ENCODE assay signal across 21 cellular contexts in genomic region chr22:37440875-37441274, GRCh38. TPM values are rescaled to one million over a fixed set of nuclear protein-coding genes. Genes with fewer than 3 reads are reported as not detected.
A peak's percentile ranks its signal among the peaks of the same experiment; 100 is the strongest.
DNase-seq lines count a peak whose midpoint lies in the region; ATAC-seq, FAIRE-seq and TF ChIP-seq lines count a peak whose summit lies in the region.
"Had no signal": no experiment of that assay in that cellular context is flagged by ENCODE, and none has a peak within 500 bp of the region (broad histone marks: within the 10 kb centered on the region; RNA-seq: fewer than 3 reads in every experiment).

No MANE protein-coding gene starts in this region.

- in situ Hi-C loops in K562 (cut with MboI): no loop called here
- in situ Hi-C loops in transverse colon (cut with MboI; ENCODE audit: low pct_ligation_motif_present in 1 of 4, low pct_unique_long_range_greater_than_20kb in 1 of 4, low sequenced_read_pairs in 3 of 4): no loop called here

- H3K27me3 ChIP-seq in K562 (ENCODE audit: control insufficient read depth in 2 of 2, insufficient read depth in 2 of 2, low read length in 2 of 2): peaks cover 0 to 23% of the 10 kb centered on the region in 2 experiments; a peak in 2 of 5 replicates
- H3K27me3 ChIP-seq in transverse colon: peaks cover 42% of the 10 kb centered on the region

- FAIRE-seq in A549 (lab: Jason Lieb, UNC) (no peak), K562 (lab: Jason Lieb, UNC) (no peak)
- FAIRE-seq: A204.1, GM12891, GM18507, H54 had no signal

- WGBS in A549 (ENCODE audit: missing lambda C conversion rate): 60% methylated on average over 4 of the region's 4 CpGs
- WGBS in K562 (ENCODE audit: insufficient coverage, low coverage, missing lambda C conversion rate): 3% methylated on average over 4 of the region's 4 CpGs
- 77 to 91% methylated on average over 4 of the region's 4 CpGs for WGBS in transverse colon (ENCODE audit: low coverage in 1 of 2), 2 donors

- peaks cover 4% of the 10 kb centered on the region; the same call in 1 of the 3 replicates for H3K4me1 ChIP-seq in A549
- H3K4me1 ChIP-seq in K562 (replicated peaks in 1 of 2; ENCODE audit: control insufficient read depth in 2 of 2, insufficient read depth in 2 of 2, low read length in 2 of 2): no peaks in the 10 kb centered on the region
- no peaks in the 10 kb centered on the region for H3K4me1 ChIP-seq in transverse colon
- H3K4me1 ChIP-seq: Caco-2, HAP-1 had no signal

- H3K27ac ChIP-seq in A549 (no peak overlapping the region), K562 (ENCODE audit: extremely low read depth, low read depth, low read length) (no peak overlapping the region), transverse colon (no peak overlapping the region)
- H3K27ac ChIP-seq: 22Rv1 had no signal

- CTCF ChIA-PET in A549 (lab: Yijun Ruan, JAX) (interaction anchor here (0.8 to 1.5 kb wide), 5 partner anchors 8 to 124 kb away, joined by 3 to 5 read pairs (median 3); no protein-coding TSS in a partner anchor), K562 (lab: Yijun Ruan, JAX; ENCODE audit: low intra/inter-chr PET ratio) (no interaction called here)

- H4K20me1 ChIP-seq in K562 (replicated peaks; ENCODE audit: control insufficient read depth, insufficient read depth, low read length): no peaks in the 10 kb centered on the region

- H2AFZ ChIP-seq in K562 (ENCODE audit: low read depth, low read length): no peak overlapping the region
- H2AFZ ChIP-seq: GM23338 had no signal

- no peak for TF ChIP-seq EP300 in A549 (IDR thresholded peaks at IDR 0.05)
- TF ChIP-seq EP300 in Ishikawa (IDR thresholded peaks at IDR 0.05; ENCODE audit: borderline replicate concordance): no peak
- TF ChIP-seq EP300 in K562 (IDR thresholded peaks at IDR 0.05; ENCODE audit: low read length): no peak
- no peak for TF ChIP-seq EP300 in transverse colon (IDR thresholded peaks at IDR 0.05; ENCODE audit: low read depth)

- POLR2A ChIA-PET in A549 (lab: Yijun Ruan, JAX): no interaction called here
- POLR2A ChIA-PET in K562 (lab: Yijun Ruan, JAX): no interaction called here

- no peak overlapping the region for H3K9ac ChIP-seq in K562 (ENCODE audit: insufficient read depth in 1 of 2, low read depth in 2 of 2, low read length in 2 of 2)

- no peaks in the 10 kb centered on the region for H3K36me3 ChIP-seq in K562 (ENCODE audit: control insufficient read depth, insufficient read depth, low read length)
- no peaks in the 10 kb centered on the region for H3K36me3 ChIP-seq in transverse colon
- H3K36me3 ChIP-seq: HAP-1 had no signal

- ATAC-seq in A549 (no peak), K562 (no peak), HG03108 (IDR thresholded peaks at IDR 0.05; ENCODE audit: unreplicated experiment) (no peak)
- ATAC-seq: GM23338 had no signal

- BruUV-seq in K562 (replicated peaks; lab: Mats Ljungman, UMichigan): no TSS peak

- no peaks in the 10 kb centered on the region for H3K9me1 ChIP-seq in K562 (ENCODE audit: control insufficient read depth, insufficient read depth, low read length)

- intact Hi-C loops in K562 (cut with micrococcal nuclease): no loop called here
- intact Hi-C loops in transverse colon (cut with DNase I; ENCODE audit: low total_unique reads): no loop called here

- H3K9me3 ChIP-seq in A549: peaks cover 17% of the 10 kb centered on the region
- H3K9me3 ChIP-seq in K562 (replicated peaks; ENCODE audit: control insufficient read depth, insufficient read depth, low read depth, low read length): no peaks in the 10 kb centered on the region
- H3K9me3 ChIP-seq in transverse colon: no peaks in the 10 kb centered on the region

- DNase-seq in A549 (ENCODE audit: low read depth in 1 of 2, low spot score in 1 of 2) (peak in 1 of 2 experiments; percentile 29), K562 (ENCODE audit: extremely low read depth in 1 of 4, low spot score in 3 of 4) (peak in 2 of 4 experiments; percentile 39 to 50), transverse colon (no peak), DMS 273 (lab: John Stamatoyannopoulos, UW; ENCODE audit: unreplicated experiment) (no peak)
- DNase-seq: C1 segment of cervical spinal cord; Caco-2; CD4-positive, alpha-beta memory T cell; DMS 273 treated with DMSO at 0.1 percent for 48 hours; DMS79; EL; GDM1 had no signal

- H3K4me3 ChIP-seq in A549 (no peak overlapping the region), K562 (no peak overlapping the region), transverse colon (no peak overlapping the region)
- H3K4me3 ChIP-seq: GM23338, HAP-1 had no signal

- no peak for TF ChIP-seq CTCF in A549 (IDR thresholded peaks at IDR 0.05)
- no peak for TF ChIP-seq CTCF in K562 (IDR thresholded peaks at IDR 0.05 in 2 of 3, conservative IDR thresholded peaks at IDR 0.05 in 1 of 3; ENCODE audit: insufficient read depth in 2 of 3, low read depth in 1 of 3, low read length in 3 of 3)
- TF ChIP-seq CTCF in transverse colon (IDR thresholded peaks at IDR 0.05): no peak

- no peak for TF ChIP-seq POLR2A in A549 (IDR thresholded peaks at IDR 0.05; ENCODE audit: low read length)
- no peak for TF ChIP-seq POLR2A in K562 (conservative IDR thresholded peaks at IDR 0.05)
- no peak for TF ChIP-seq POLR2A in transverse colon (IDR thresholded peaks at IDR 0.05)

- H3K4me2 ChIP-seq in A549 (no peak overlapping the region), K562 (ENCODE audit: insufficient read depth, low read length) (no peak overlapping the region)
- H3K4me2 ChIP-seq: GM23338 had no signal

- H3K79me2 ChIP-seq in K562 (ENCODE audit: control insufficient read depth, insufficient read depth, low read length): no peaks in the 10 kb centered on the region

- TF ChIP-seq RAD21 in A549 (conservative IDR thresholded peaks at IDR 0.05 in 1 of 2, IDR thresholded peaks at IDR 0.05 in 1 of 2): no peak
- TF ChIP-seq RAD21 in Ishikawa (IDR thresholded peaks at IDR 0.05; ENCODE audit: low read depth): no peak
- no peak for TF ChIP-seq RAD21 in K562 (CRISPR knock-in tag; conservative IDR thresholded peaks at IDR 0.05 in 1 of 2, IDR thresholded peaks at IDR 0.05 in 1 of 2)

TF ChIP-seq in A549, 52 proteins besides CTCF, POLR2A, EP300 and RAD21 (continues in another document):
- no peak for TF ChIP-seq NFE2L2 (conservative IDR thresholded peaks at IDR 0.05; ENCODE audit: low read length)

TF ChIP-seq in Ishikawa, 13 proteins besides CTCF, POLR2A, EP300 and RAD21 (continues in another document):
- no peak for TF ChIP-seq NFIC (IDR thresholded peaks at IDR 0.05)

RNA-seq across cellular contexts. Expression of gene ELFN2, which starts 13.6 kb away (rescaled TPM):
- polyA plus RNA-seq in A549 (2011; rRNA removed) (0.94 and 1.0 TPM in 2 replicates), A549 (2017; fragmentation: RNase III; extraction: RNeasy Plus Mini Kit Qiagen cat#74134 plus additional on column Dnase treatment) (7.5 to 9.6 TPM (median 8.1 TPM) in 3 replicates), K562 (2011; rRNA removed) (not detected in 2 replicates), K562 (2014; fragmentation: Illumina TruSeq; extraction: Trizol) (not detected in 2 replicates), K562 (2014; fragmentation: Nextera tagmentation; extraction: Ambion mirVana) (not detected), K562 (2014; rRNA removed) (not detected in 2 replicates)
- polyA plus RNA-seq in A549 (2012; cell fraction: cytosol; rRNA removed): 2.0 and 3.1 TPM in 2 replicates
- polyA plus RNA-seq in A549 (2012; cell fraction: nucleus; rRNA removed): 11.0 and 14.5 TPM in 2 replicates
- polyA minus RNA-seq in A549 (2011; rRNA and poly(A)+ RNA removed): 1.2 and 1.7 TPM in 2 replicates
- not detected in 2 replicates for total RNA-seq in K562 (2011; cell fraction: chromatin; rRNA removed; ENCODE audit: low replicate concordance)
- total RNA-seq in K562 (2011; cell fraction: nucleolus; rRNA removed): not detected in 2 replicates
- not detected in 2 replicates for total RNA-seq in K562 (2011; cell fraction: nucleoplasm; rRNA removed)
- total RNA-seq in K562 (2014; rRNA removed) (not detected in 2 replicates), K562 (2014; rRNA removed; fragmentation: Illumina TruSeq; extraction: Trizol) (not detected in 2 replicates), K562 (2015; rRNA removed; fragmentation: Illumina TruSeq; extraction: Trizol) (not detected in 2 replicates), K562 (2021) (not detected in 2 replicates), transverse colon (under 1 TPM in 2 of 4 donors, not detected in 2; under 0.01 TPM)
- under 0.01 and 0.01 TPM in 2 replicates for polyA plus RNA-seq in K562 (2011; cell fraction: cytosol; rRNA removed)
- 0.01 TPM in 1 of 2 replicates, not detected in the other for polyA plus RNA-seq in K562 (2011; cell fraction: nucleus; rRNA removed)
- not detected in 2 replicates for polyA plus RNA-seq in K562 (2012)
- polyA minus RNA-seq in K562 (2011; rRNA and poly(A)+ RNA removed): not detected in 2 replicates
- polyA minus RNA-seq in K562 (2011; cell fraction: cytosol; rRNA and poly(A)+ RNA removed): not detected in 2 replicates
- not detected in 2 replicates for polyA minus RNA-seq in K562 (2011; cell fraction: nucleus; rRNA and poly(A)+ RNA removed)
- polyA plus RNA-seq: CD4-positive, alpha-beta memory T cell had no signal

RNA-seq across cellular contexts. Expression of gene MFNG, which starts 45.3 kb away (rescaled TPM):
- polyA plus RNA-seq in A549 (2011; rRNA removed) (1.2 and 2.0 TPM in 2 replicates), A549 (2017; fragmentation: RNase III; extraction: RNeasy Plus Mini Kit Qiagen cat#74134 plus additional on column Dnase treatment) (1.7 to 1.8 TPM (median 1.7 TPM) in 3 replicates), K562 (2011; rRNA removed) (0.08 and 0.38 TPM in 2 replicates), K562 (2014; fragmentation: Illumina TruSeq; extraction: Trizol) (0.14 and 0.16 TPM in 2 replicates), K562 (2014; fragmentation: Nextera tagmentation; extraction: Ambion mirVana) (not detected), K562 (2014; rRNA removed) (0.13 and 0.20 TPM in 2 replicates)
- polyA plus RNA-seq in A549 (2012; cell fraction: cytosol; rRNA removed): 2.3 and 3.2 TPM in 2 replicates
- polyA plus RNA-seq in A549 (2012; cell fraction: nucleus; rRNA removed): 18.4 and 23.7 TPM in 2 replicates
- 0.73 and 0.95 TPM in 2 replicates for polyA minus RNA-seq in A549 (2011; rRNA and poly(A)+ RNA removed)
- 0.83 TPM in 1 of 2 replicates, not detected in the other for total RNA-seq in K562 (2011; cell fraction: chromatin; rRNA removed; ENCODE audit: low replicate concordance)
- not detected in 2 replicates for total RNA-seq in K562 (2011; cell fraction: nucleolus; rRNA removed)
- not detected in 2 replicates for total RNA-seq in K562 (2011; cell fraction: nucleoplasm; rRNA removed)
- total RNA-seq in K562 (2014; rRNA removed) (0.53 and 0.54 TPM in 2 replicates), K562 (2014; rRNA removed; fragmentation: Illumina TruSeq; extraction: Trizol) (0.32 TPM in 1 of 2 replicates, not detected in the other), K562 (2015; rRNA removed; fragmentation: Illumina TruSeq; extraction: Trizol) (0.26 TPM in 1 of 2 replicates, not detected in the other), K562 (2021) (0.73 and 0.89 TPM in 2 replicates), transverse colon (10 to 100 TPM in 3 of 4 donors, 1 to 10 TPM in 1; 2.8 to 26.4 (median 15.7) TPM)
- 0.18 and 1.2 TPM in 2 replicates for polyA plus RNA-seq in K562 (2011; cell fraction: cytosol; rRNA removed)
- polyA plus RNA-seq in K562 (2011; cell fraction: nucleus; rRNA removed): 0.10 and 1.6 TPM in 2 replicates
- polyA plus RNA-seq in K562 (2012): 0.10 and 0.86 TPM in 2 replicates
- 0.49 TPM in 1 of 2 replicates, not detected in the other for polyA minus RNA-seq in K562 (2011; rRNA and poly(A)+ RNA removed)
- polyA minus RNA-seq in K562 (2011; cell fraction: cytosol; rRNA and poly(A)+ RNA removed): not detected in 2 replicates
- not detected in 2 replicates for polyA minus RNA-seq in K562 (2011; cell fraction: nucleus; rRNA and poly(A)+ RNA removed)
- polyA plus RNA-seq: BJ had no signal

Comparison
In these comparisons a context has a peak if more than half of its experiments do, and no peak if none do; other contexts are left out.
1. Of the 35 proteins assayed by ChIP-seq in both K562 and A549: peak only in K562: none; only in A549: none; in both: USF2; in neither: 34.